In the genomic region with DNA sequence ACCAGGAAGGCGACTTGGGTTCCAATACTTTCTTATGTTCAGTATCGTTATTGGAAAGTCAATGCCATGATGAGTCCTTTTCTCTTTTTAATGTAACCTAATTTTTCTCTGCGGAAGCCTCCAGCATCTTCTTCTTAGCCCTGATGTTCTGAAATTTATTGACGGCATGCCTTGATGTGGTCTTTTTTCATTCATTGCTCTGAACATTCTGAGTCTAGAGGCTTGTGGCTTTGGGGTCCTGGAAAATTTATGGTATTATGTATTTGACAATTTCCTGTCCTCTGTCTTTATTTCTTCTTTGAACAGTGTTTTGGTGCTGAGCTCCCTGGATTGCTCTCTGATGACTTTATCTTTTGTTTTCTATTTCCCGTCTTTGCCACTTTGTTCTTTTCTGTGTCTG, we compare ENCODE assay signal across 16 cellular contexts. TPM values are rescaled to one million over a fixed set of nuclear protein-coding genes. Genes with fewer than 3 reads are reported as not detected.
"Had no signal": no experiment of that assay in that cellular context is flagged by ENCODE, and none has a peak within 500 bp of the region (broad histone marks: within the 10 kb centered on the region; RNA-seq: fewer than 3 reads in every experiment).

No MANE protein-coding gene starts in this region.

- H3K4me3 ChIP-seq: gastroesophageal sphincter, heart right ventricle, stomach had no signal

- ATAC-seq: esophagus mucosa, gastroesophageal sphincter, heart right ventricle, left ventricle myocardium superior had no signal

- DNase-seq: activated B cell treated with CpG ODN at 0.5 μM for 24 hours; activated CD4-positive, alpha-beta T cell treated with anti-CD3 and anti-CD28 coated beads, Interleukin-2, amount 10 ng/mL, durations not matched to agents 7 days and 5 days; effector CD8-positive, alpha-beta T cell; heart right ventricle; immature natural killer cell; left ventricle myocardium superior; SK-N-SH; stomach; T-helper 9 cell had no signal

- H3K36me3 Mint-ChIP-seq: type B pancreatic cell had no signal

- H3K9me2 ChIP-seq: SK-N-SH had no signal

- H3K27me3 ChIP-seq: stomach had no signal

- H3K9ac ChIP-seq: SK-N-SH had no signal

- H3K4me1 ChIP-seq: gastroesophageal sphincter, heart right ventricle, stomach had no signal

- H3K27ac ChIP-seq: gastroesophageal sphincter, heart right ventricle, stomach had no signal

- H3K9me3 ChIP-seq: stomach had no signal

- H3K4me2 ChIP-seq: SK-N-SH had no signal

- H3K27ac Mint-ChIP-seq: activated B cell treated with CpG ODN at 0.5 μM for 24 hours; activated CD4-positive, alpha-beta T cell treated with anti-CD3 and anti-CD28 coated beads, Interleukin-2, amount 10 ng/mL, durations not matched to agents 7 days and 5 days; dendritic cell treated with granulocyte-macrophage colony-stimulating factor and Interleukin-4, amounts not matched to agents 40 ng/mL and 50 ng/mL, for 4 days; immature natural killer cell; type B pancreatic cell had no signal

- H3K9me3 Mint-ChIP-seq: activated CD4-positive, alpha-beta T cell treated with anti-CD3 and anti-CD28 coated beads, Interleukin-2, amount 10 ng/mL, durations not matched to agents 7 days and 5 days; neural crest cell; type B pancreatic cell had no signal

- H3K36me3 ChIP-seq: gastroesophageal sphincter, heart right ventricle, stomach had no signal

- H3K27me3 Mint-ChIP-seq: dendritic cell treated with granulocyte-macrophage colony-stimulating factor and Interleukin-4, amounts not matched to agents 40 ng/mL and 50 ng/mL, for 4 days had no signal

- H3K4me3 Mint-ChIP-seq: activated B cell treated with CpG ODN at 0.5 μM for 24 hours; activated CD4-positive, alpha-beta T cell treated with anti-CD3 and anti-CD28 coated beads, Interleukin-2, amount 10 ng/mL, durations not matched to agents 7 days and 5 days; dendritic cell treated with granulocyte-macrophage colony-stimulating factor and Interleukin-4, amounts not matched to agents 40 ng/mL and 50 ng/mL, for 4 days; immature natural killer cell; neural crest cell; type B pancreatic cell had no signal

- H3K4me1 Mint-ChIP-seq: activated B cell treated with CpG ODN at 0.5 μM for 24 hours, immature natural killer cell, neural crest cell had no signal

RNA-seq across cellular contexts. Expression of gene MAS1, which starts 28.7 kb away (rescaled TPM):
- total RNA-seq: activated B cell treated with CpG ODN at 0.5 μM for 24 hours; activated CD4-positive, alpha-beta T cell treated with anti-CD3 and anti-CD28 coated beads, Interleukin-2, amount 10 ng/mL, durations not matched to agents 7 days and 5 days; activated CD8-positive, alpha-beta memory T cell treated with anti-CD3 and anti-CD28 coated beads for 36 hours; bronchial epithelial cell; esophagus mucosa; gastroesophageal sphincter; left ventricle myocardium superior; neural crest cell had no signal
- polyA plus RNA-seq: heart right ventricle, immature natural killer cell, SK-N-SH had no signal
